9 cellular contexts compared by ENCODE assay signal in genomic region chr15:70480196-70480856, GRCh38.
DNase-seq lines count a peak whose midpoint lies in the region; ATAC-seq and TF ChIP-seq lines count a peak whose summit lies in the region.
"Had no signal": no experiment of that assay in that cellular context is flagged by ENCODE, and none has a peak within 500 bp of the region (broad histone marks: within the 10 kb centered on the region; RNA-seq: fewer than 3 reads in every experiment).

No MANE protein-coding gene starts in this region.

- peak overlapping the region; percentile 35 for H3K27ac Mint-ChIP-seq in activated T-cell treated with anti-CD3 and anti-CD28 coated beads, Interleukin-2, amount 50 U/mL, for 72 hours
- H3K27ac Mint-ChIP-seq in progenitor cell of endocrine pancreas = no peak overlapping the region

- H3K4me3 ChIP-seq in foreskin fibroblast (ENCODE audit: low read depth in 1 of 2, low read length in 2 of 2) = no peak overlapping the region

- peak; percentile 70 for DNase-seq in OCI-M1 (lab: John Stamatoyannopoulos, UW)
- DNase-seq in activated T-cell treated with anti-CD3 and anti-CD28 coated beads, Interleukin-2, amount 50 U/mL, for 72 hours = peak; percentile 81 to 86
- DNase-seq in stimulated activated CD4-positive, alpha-beta T cell treated with anti-CD3 and anti-CD28 coated beads, Interleukin-4, amount 100 ng/mL, for 24 hours = peak; percentile 70
- no peak for DNase-seq in progenitor cell of endocrine pancreas (ENCODE audit: low spot score, unreplicated experiment)
- no peak for DNase-seq in foreskin fibroblast
- DNase-seq in kidney tubule cell (ENCODE audit: low spot score) = no peak
- DNase-seq: foreskin keratinocyte had no signal

- TF ChIP-seq CTCF in progenitor cell of endocrine pancreas (IDR thresholded peaks at IDR 0.05; ENCODE audit: unreplicated experiment) = no peak
- no peak for TF ChIP-seq CTCF in foreskin fibroblast (IDR thresholded peaks at IDR 0.05; ENCODE audit: low read depth, low read length)

- ATAC-seq in GM18502 (IDR thresholded peaks at IDR 0.05; ENCODE audit: poor library complexity, unreplicated experiment) = peak; percentile 50
- ATAC-seq in activated T-cell treated with anti-CD3 and anti-CD28 coated beads, Interleukin-2, amount 50 U/mL, for 72 hours (replicated peaks in 1 of 2) = peak; percentile 92 to 93
- ATAC-seq in GM21528 (IDR thresholded peaks at IDR 0.05; ENCODE audit: low FRiP score, unreplicated experiment) = no peak
- ATAC-seq: foreskin keratinocyte had no signal

- H3K9me3 Mint-ChIP-seq in activated T-cell treated with anti-CD3 and anti-CD28 coated beads, Interleukin-2, amount 50 U/mL, for 72 hours = no peaks in the 10 kb centered on the region
- no peaks in the 10 kb centered on the region for H3K9me3 Mint-ChIP-seq in progenitor cell of endocrine pancreas (ENCODE audit: low read depth)

- H3K4me1 Mint-ChIP-seq in activated T-cell treated with anti-CD3 and anti-CD28 coated beads, Interleukin-2, amount 50 U/mL, for 72 hours (ENCODE audit: low read depth) = peaks cover 50% of the 10 kb centered on the region
- no peaks in the 10 kb centered on the region for H3K4me1 Mint-ChIP-seq in progenitor cell of endocrine pancreas (ENCODE audit: low read depth)

- peak overlapping the region; percentile 64 to 72 for H3K4me3 Mint-ChIP-seq in activated T-cell treated with anti-CD3 and anti-CD28 coated beads, Interleukin-2, amount 50 U/mL, for 72 hours
- no peak overlapping the region for H3K4me3 Mint-ChIP-seq in progenitor cell of endocrine pancreas (ENCODE audit: low read depth)

- H3K36me3 Mint-ChIP-seq in activated T-cell treated with anti-CD3 and anti-CD28 coated beads, Interleukin-2, amount 50 U/mL, for 72 hours (ENCODE audit: insufficient read depth in 2 of 2) = peaks cover 4% of the 10 kb centered on the region in 2 donors
- H3K36me3 Mint-ChIP-seq in progenitor cell of endocrine pancreas (ENCODE audit: insufficient read depth) = no peaks in the 10 kb centered on the region

- peaks cover 64% of the 10 kb centered on the region for H3K27me3 Mint-ChIP-seq in activated T-cell treated with anti-CD3 and anti-CD28 coated beads, Interleukin-2, amount 50 U/mL, for 72 hours (ENCODE audit: low read depth)
- peaks cover 62% of the 10 kb centered on the region for H3K27me3 Mint-ChIP-seq in progenitor cell of endocrine pancreas

Comparison
In these comparisons a context has a peak if more than half of its experiments do, and no peak if none do; other contexts are left out.
1. DNase-seq: peak in OCI-M1 (single experiment), activated T-cell treated with anti-CD3 and anti-CD28 coated beads, Interleukin-2, amount 50 U/mL, for 72 hours (2 of 2) and stimulated activated CD4-positive, alpha-beta T cell treated with anti-CD3 and anti-CD28 coated beads, Interleukin-4, amount 100 ng/mL, for 24 hours (single experiment); none in progenitor cell of endocrine pancreas (single experiment), foreskin fibroblast (0 of 2) and kidney tubule cell (single experiment).